Comparison of ENCODE assay signal across 18 cellular contexts in the genomic region with DNA sequence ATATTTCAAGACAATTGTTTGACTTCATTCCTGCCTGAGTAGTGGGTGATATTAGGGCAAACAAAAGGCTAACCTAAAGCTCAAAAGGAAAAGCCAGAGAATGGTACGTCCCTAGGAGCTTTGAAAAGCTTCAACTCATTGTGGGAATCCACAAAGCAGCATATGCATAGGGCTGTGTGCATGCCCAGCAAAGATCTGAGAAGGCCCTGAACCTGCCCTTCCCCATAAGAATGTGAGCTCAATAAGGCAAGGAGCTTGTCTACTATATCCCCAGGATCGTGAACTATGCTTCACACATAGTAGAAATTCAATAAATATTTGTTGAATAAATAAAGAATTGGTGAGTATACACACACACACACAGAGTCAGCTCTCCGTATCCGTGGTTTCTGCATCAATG. TPM values are rescaled to one million over a fixed set of nuclear protein-coding genes. Genes with fewer than 3 reads are reported as not detected.
A peak's percentile ranks its signal among the peaks of the same experiment; 100 is the strongest.
DNase-seq lines count a peak whose midpoint lies in the region; ATAC-seq and TF ChIP-seq lines count a peak whose summit lies in the region.
"Had no signal": no experiment of that assay in that cellular context is flagged by ENCODE, and none has a peak within 500 bp of the region (broad histone marks: within the 10 kb centered on the region; RNA-seq: fewer than 3 reads in every experiment).

No MANE protein-coding gene starts in this region.

- no peak overlapping the region for H2AK5ac ChIP-seq in H9 (ENCODE audit: insufficient read length, low read length)

- H3K23ac ChIP-seq in H9 (ENCODE audit: insufficient read length, low read depth, low read length): no peak overlapping the region

- no peak overlapping the region for H3K56ac ChIP-seq in H9 (ENCODE audit: insufficient read length, low read depth, low read length)

- DNase-seq in H9 (no peak), NCI-H69 (lab: John Stamatoyannopoulos, UW) (peak; percentile 21), kidney tubule cell (ENCODE audit: low spot score) (peak; percentile 11), progenitor cell of endocrine pancreas (ENCODE audit: low spot score, unreplicated experiment) (no peak), anterior cingulate cortex (lab: John Stamatoyannopoulos, UW) (no peak)
- DNase-seq: CD4-positive, alpha-beta T cell; MG63; NCI-H1105; NCI-H2029; NCI-H2171; NCI-H446; NCI-H774; SHP77; SK-N-SH; T-cell had no signal

- H3K4me1 ChIP-seq in H9 (ENCODE audit: insufficient read depth, low read length): no peaks in the 10 kb centered on the region

- H3K79me1 ChIP-seq in H9 (ENCODE audit: insufficient read depth, low read depth, low read length, poor library complexity, severe bottlenecking): no peaks in the 10 kb centered on the region

- H3K4me3 Mint-ChIP-seq in H9: no peak overlapping the region
- no peak overlapping the region for H3K4me3 Mint-ChIP-seq in progenitor cell of endocrine pancreas (ENCODE audit: low read depth)
- H3K4me3 Mint-ChIP-seq: CD4-positive, alpha-beta T cell; T-cell had no signal

- no peak overlapping the region for H3K4me2 ChIP-seq in H9 (ENCODE audit: insufficient read depth, insufficient read length, low read length)
- H3K4me2 ChIP-seq: SK-N-SH had no signal

- H3K9ac ChIP-seq in H9 (ENCODE audit: extremely low read depth, insufficient read length, low read length): peak overlapping the region; percentile 7
- H3K9ac ChIP-seq: SK-N-SH had no signal

- H2BK20ac ChIP-seq in H9 (ENCODE audit: low read depth, low read length, poor library complexity, severe bottlenecking): no peak overlapping the region

- H3K27me3 Mint-ChIP-seq in H9 (ENCODE audit: low read depth) (no peaks in the 10 kb centered on the region; the same call in 1 of the 2 replicates), progenitor cell of endocrine pancreas (no peaks in the 10 kb centered on the region)
- H3K27me3 Mint-ChIP-seq: CD4-positive, alpha-beta T cell; T-cell had no signal

- no peak overlapping the region for H2BK5ac ChIP-seq in H9 (ENCODE audit: insufficient read length, low read length)

- no peak for TF ChIP-seq CTCF in H9 (conservative IDR thresholded peaks at IDR 0.05)
- no peak for TF ChIP-seq CTCF in progenitor cell of endocrine pancreas (IDR thresholded peaks at IDR 0.05; ENCODE audit: unreplicated experiment)

- H2BK12ac ChIP-seq in H9 (ENCODE audit: insufficient read length, low read depth, low read length): no peak overlapping the region

- no peaks in the 10 kb centered on the region for H4K20me1 ChIP-seq in H9 (ENCODE audit: control insufficient read depth, insufficient read depth, insufficient read length)

- WGBS in H9 (ENCODE audit: extremely low coverage, insufficient read length, low lambda C conversion rate): no CpG with 5 or more reads among the region's 4 CpGs

- H3K4ac ChIP-seq in H9 (ENCODE audit: low read depth, low read length): no peak overlapping the region

- no peak overlapping the region for H3K14ac ChIP-seq in H9 (ENCODE audit: insufficient read depth, low read length)

- no peak overlapping the region for H3T11ph ChIP-seq in H9 (ENCODE audit: low read length)

- no peaks in the 10 kb centered on the region for H3K9me3 ChIP-seq in H9 (ENCODE audit: control insufficient read depth, low read depth, low read length)
- H3K9me3 ChIP-seq: MG63, SK-N-SH had no signal

- no peak overlapping the region for H2BK120ac ChIP-seq in H9 (ENCODE audit: low read depth, low read length, poor library complexity, severe bottlenecking)

- no peaks in the 10 kb centered on the region for H3K79me2 ChIP-seq in H9 (ENCODE audit: insufficient read depth, low read length)

- ATAC-seq in HG02763 (IDR thresholded peaks at IDR 0.05; ENCODE audit: unreplicated experiment) (no peak), HG03439 (IDR thresholded peaks at IDR 0.05; ENCODE audit: unreplicated experiment) (no peak)
- ATAC-seq: HCT116, T-cell had no signal

- H3K36me3 Mint-ChIP-seq in H9 (ENCODE audit: insufficient read depth in 1 of 3, low read depth in 3 of 3) (no peaks in the 10 kb centered on the region; a peak in 1 of 7 replicates), progenitor cell of endocrine pancreas (ENCODE audit: insufficient read depth) (peaks cover 2% of the 10 kb centered on the region)
- H3K36me3 Mint-ChIP-seq: T-cell had no signal

- H3K4me1 Mint-ChIP-seq in H9 (peaks cover 17 to 18% of the 10 kb centered on the region in 2 experiments), progenitor cell of endocrine pancreas (ENCODE audit: low read depth) (peaks cover 15% of the 10 kb centered on the region)
- H3K4me1 Mint-ChIP-seq: T-cell had no signal

- H3K9me3 Mint-ChIP-seq in H9: peaks cover 0 to 6% of the 10 kb centered on the region in 2 experiments; a peak in 2 of 5 replicates
- H3K9me3 Mint-ChIP-seq in progenitor cell of endocrine pancreas (ENCODE audit: low read depth): no peaks in the 10 kb centered on the region
- H3K9me3 Mint-ChIP-seq: CD4-positive, alpha-beta T cell; T-cell had no signal

- H3K23me2 ChIP-seq in H9 (ENCODE audit: insufficient read length, low read depth, low read length, poor library complexity, severe bottlenecking): no peaks in the 10 kb centered on the region

- no peak overlapping the region for H2BK15ac ChIP-seq in H9 (ENCODE audit: low read depth, low read length)

- H3K27me3 ChIP-seq in H9 (ENCODE audit: insufficient read depth, low read length): no peaks in the 10 kb centered on the region
- H3K27me3 ChIP-seq: MG63 had no signal

- H4K5ac ChIP-seq in H9 (ENCODE audit: insufficient read length, low read depth, low read length): no peak overlapping the region

- no peak overlapping the region for H3K18ac ChIP-seq in H9 (ENCODE audit: insufficient read length, low read depth, low read length)

- H3K27ac Mint-ChIP-seq in H9: no peak overlapping the region
- H3K27ac Mint-ChIP-seq in progenitor cell of endocrine pancreas: peak overlapping the region; percentile 7
- H3K27ac Mint-ChIP-seq: CD4-positive, alpha-beta T cell; T-cell had no signal

- H4K8ac ChIP-seq in H9 (replicated peaks; ENCODE audit: insufficient read length, low read depth, low read length): no peak overlapping the region

- no peak overlapping the region for H2AFZ ChIP-seq in H9 (ENCODE audit: low read length)

- no peak overlapping the region for H4K91ac ChIP-seq in H9 (ENCODE audit: insufficient read length, low read depth, low read length)

- H3K27ac ChIP-seq in H9 (ENCODE audit: insufficient read length, low read depth, low read length): no peak overlapping the region

RNA-seq across cellular contexts. Expression of a gene that starts 19.1 kb away (rescaled TPM):
- total RNA-seq in H9 (2021): 15.3 and 18.2 TPM in 2 replicates
- 41.2 and 52.6 TPM in 2 replicates for total RNA-seq in progenitor cell of endocrine pancreas

RNA-seq across cellular contexts. Expression of a gene that starts 22.5 kb away (rescaled TPM):
- 48.0 and 51.2 TPM in 2 replicates for total RNA-seq in H9 (2021)
- 141 and 146 TPM in 2 replicates for total RNA-seq in progenitor cell of endocrine pancreas

Comparison
In these comparisons a context has a peak if more than half of its experiments do, and no peak if none do; other contexts are left out.
1. DNase-seq: peak in NCI-H69 (single experiment) and kidney tubule cell (single experiment); none in H9 (single experiment), progenitor cell of endocrine pancreas (single experiment) and anterior cingulate cortex (0 of 58).